In genomic region chr18:75429975-75430374, GRCh38 we compare ENCODE assay signal across 1 cellular context.
TF ChIP-seq lines count a peak whose summit lies in the region.

No MANE protein-coding gene starts in this region.

TF ChIP-seq in HEK293, 187 proteins besides CTCF, POLR2A, EP300 and RAD21 (continued from another document and continues in another):
- TF ChIP-seq ZNF621 (tag by site-specific recombination; IDR thresholded peaks at IDR 0.05) = no peak
- TF ChIP-seq ZNF600 (tag by site-specific recombination; IDR thresholded peaks at IDR 0.05) = peak; percentile 65; the same call in 1 of the 2 replicates
- no peak for TF ChIP-seq ZNF792 (tag by site-specific recombination; IDR thresholded peaks at IDR 0.05)
- TF ChIP-seq ZNF37A (tag by site-specific recombination; IDR thresholded peaks at IDR 0.05) = no peak
- TF ChIP-seq SP2 (tag by site-specific recombination; IDR thresholded peaks at IDR 0.05) = no peak
- TF ChIP-seq ZNF555 (tag by site-specific recombination; conservative IDR thresholded peaks at IDR 0.05) = no peak
- no peak for TF ChIP-seq ZNF311 (tag by site-specific recombination; IDR thresholded peaks at IDR 0.05; ENCODE audit: borderline replicate concordance)
- no peak for TF ChIP-seq ZNF274 (IDR thresholded peaks at IDR 0.05; ENCODE audit: low read length)
- TF ChIP-seq ZNF274 (tag by site-specific recombination; IDR thresholded peaks at IDR 0.05; ENCODE audit: borderline replicate concordance) = no peak
- peak; percentile 38; the same call in 1 of the 2 replicates for TF ChIP-seq ZNF449 (tag by site-specific recombination; IDR thresholded peaks at IDR 0.05)
- TF ChIP-seq YY2 (tag by site-specific recombination; IDR thresholded peaks at IDR 0.05) = no peak
- no peak for TF ChIP-seq ZBTB26 (tag by site-specific recombination; optimal IDR thresholded peaks at IDR 0.05)
- no peak for TF ChIP-seq ZNF48 (tag by site-specific recombination; IDR thresholded peaks at IDR 0.05)
- TF ChIP-seq GFI1B (tag by site-specific recombination; IDR thresholded peaks at IDR 0.05) = peak; percentile 66
- TF ChIP-seq ZBTB17 (tag by site-specific recombination; IDR thresholded peaks at IDR 0.05) = no peak
- TF ChIP-seq MEIS1 (CRISPR knock-in tag; IDR thresholded peaks at IDR 0.05; ENCODE audit: borderline replicate concordance) = no peak
- TF ChIP-seq ZNF148 (tag by site-specific recombination; IDR thresholded peaks at IDR 0.05; ENCODE audit: borderline replicate concordance) = no peak
- TF ChIP-seq ZNF777 (tag by site-specific recombination; IDR thresholded peaks at IDR 0.05; ENCODE audit: borderline replicate concordance) = no peak
- TF ChIP-seq ZNF704 (tag by site-specific recombination; IDR thresholded peaks at IDR 0.05) = no peak
- peak; percentile 62 for TF ChIP-seq KLF17 (tag by site-specific recombination; IDR thresholded peaks at IDR 0.05)
- no peak for TF ChIP-seq ZSCAN5A (tag by site-specific recombination; IDR thresholded peaks at IDR 0.05)
- TF ChIP-seq SP3 (tag by site-specific recombination; IDR thresholded peaks at IDR 0.05) = no peak; the same call in 1 of the 2 replicates
- TF ChIP-seq ZNF561 (tag by site-specific recombination; IDR thresholded peaks at IDR 0.05; ENCODE audit: borderline replicate concordance) = no peak
- no peak for TF ChIP-seq ZBTB48 (tag by site-specific recombination; IDR thresholded peaks at IDR 0.05)
- no peak for TF ChIP-seq ZNF626 (tag by site-specific recombination; IDR thresholded peaks at IDR 0.05)
- no peak for TF ChIP-seq ZNF488 (tag by site-specific recombination; IDR thresholded peaks at IDR 0.05)
- TF ChIP-seq ZNF121 (tag by site-specific recombination; IDR thresholded peaks at IDR 0.05) = no peak
- peak; percentile 73 for TF ChIP-seq ZNF24 (tag by site-specific recombination; IDR thresholded peaks at IDR 0.05)
- TF ChIP-seq OSR2 (tag by site-specific recombination; IDR thresholded peaks at IDR 0.05) = peak; percentile 71; the same call in 1 of the 2 replicates
- no peak for TF ChIP-seq ZNF202 (tag by site-specific recombination; IDR thresholded peaks at IDR 0.05; ENCODE audit: borderline replicate concordance)
- no peak for TF ChIP-seq REPIN1 (tag by site-specific recombination; IDR thresholded peaks at IDR 0.05; ENCODE audit: low read depth)
- no peak for TF ChIP-seq ZNF221 (tag by site-specific recombination; IDR thresholded peaks at IDR 0.05; ENCODE audit: borderline replicate concordance)
- peak; percentile 43; the same call in 1 of the 2 replicates for TF ChIP-seq IKZF3 (tag by site-specific recombination; IDR thresholded peaks at IDR 0.05)
- TF ChIP-seq PRDM1 (tag by site-specific recombination; IDR thresholded peaks at IDR 0.05) = no peak
- TF ChIP-seq ZNF155 (tag by site-specific recombination; IDR thresholded peaks at IDR 0.05) = no peak
- no peak for TF ChIP-seq ZNF112 (tag by site-specific recombination; IDR thresholded peaks at IDR 0.05)
- TF ChIP-seq ZNF658 (tag by site-specific recombination; IDR thresholded peaks at IDR 0.05) = no peak
- 0 out of 2 replicates have a peak, but pooled peaks have one; percentile 27 for TF ChIP-seq ZFP69B (tag by site-specific recombination; IDR thresholded peaks at IDR 0.05)
- no peak for TF ChIP-seq ZNF140 (tag by site-specific recombination; IDR thresholded peaks at IDR 0.05)
- TF ChIP-seq ZNF501 (tag by site-specific recombination; IDR thresholded peaks at IDR 0.05) = 0 out of 2 replicates have a peak, but pooled peaks have one; percentile 26
- TF ChIP-seq ZNF391 (tag by site-specific recombination; IDR thresholded peaks at IDR 0.05; ENCODE audit: borderline replicate concordance, low read depth) = no peak
- TF ChIP-seq KLF9 (tag by site-specific recombination; IDR thresholded peaks at IDR 0.05; ENCODE audit: low read depth) = peak; percentile 50; the same call in 1 of the 2 replicates
- TF ChIP-seq ZNF324 (tag by site-specific recombination; IDR thresholded peaks at IDR 0.05) = no peak
- no peak for TF ChIP-seq ZNF2 (tag by site-specific recombination; IDR thresholded peaks at IDR 0.05)
- TF ChIP-seq ZNF280D (tag by site-specific recombination; IDR thresholded peaks at IDR 0.05) = no peak
- no peak for TF ChIP-seq ZNF146 (tag by site-specific recombination; IDR thresholded peaks at IDR 0.05)
- TF ChIP-seq ZNF629 (tag by site-specific recombination; IDR thresholded peaks at IDR 0.05) = peak; percentile 96
- TF ChIP-seq ZFP3 (tag by site-specific recombination; IDR thresholded peaks at IDR 0.05; ENCODE audit: low read depth) = no peak
- peak; percentile 71 for TF ChIP-seq ZNF366 (tag by site-specific recombination; conservative IDR thresholded peaks at IDR 0.05)
- peak; percentile 94 for TF ChIP-seq ATF2 (tag by site-specific recombination; IDR thresholded peaks at IDR 0.05; ENCODE audit: low read depth)
- TF ChIP-seq MYNN (tag by site-specific recombination; IDR thresholded peaks at IDR 0.05; ENCODE audit: borderline replicate concordance) = no peak
- no peak for TF ChIP-seq ZNF266 (tag by site-specific recombination; IDR thresholded peaks at IDR 0.05; ENCODE audit: low read depth)
- 0 out of 2 replicates have a peak, but pooled peaks have one; percentile 26 for TF ChIP-seq KLF8 (tag by site-specific recombination; IDR thresholded peaks at IDR 0.05)
- TF ChIP-seq GLIS1 (tag by site-specific recombination; IDR thresholded peaks at IDR 0.05) = peak; percentile 84
- no peak for TF ChIP-seq PBX3 (CRISPR knock-in tag; IDR thresholded peaks at IDR 0.05)
- TF ChIP-seq ZNF114 (tag by site-specific recombination; IDR thresholded peaks at IDR 0.05) = no peak
- TF ChIP-seq ZNF707 (tag by site-specific recombination; IDR thresholded peaks at IDR 0.05) = no peak
- TF ChIP-seq ZNF133 (tag by site-specific recombination; IDR thresholded peaks at IDR 0.05) = no peak
- peak; percentile 88 for TF ChIP-seq ZEB2 (tag by site-specific recombination; IDR thresholded peaks at IDR 0.05)
- no peak for TF ChIP-seq ZNF521 (tag by site-specific recombination; IDR thresholded peaks at IDR 0.05)
